ENCODE assay signal across 7 cellular contexts in genomic region chr16:29472065-29472464, GRCh38. TPM values are rescaled to one million over a fixed set of nuclear protein-coding genes. Genes with fewer than 3 reads are reported as not detected.
A peak's percentile ranks its signal among the peaks of the same experiment; 100 is the strongest.
DNase-seq lines count a peak whose midpoint lies in the region; ATAC-seq and TF ChIP-seq lines count a peak whose summit lies in the region.
"Not testable (repeated sequence)": the region's sequence is repeated elsewhere in the genome, so short reads cannot be mapped to it uniquely, and the experiment has no call there.

No MANE protein-coding gene starts in this region.

- H3K4me1 ChIP-seq in CD4-positive, CD25-positive, alpha-beta regulatory T cell (ENCODE audit: control insufficient read depth, insufficient read depth, low read length, poor library complexity, severe bottlenecking) = not testable (repeated sequence)

- H3K4me3 Mint-ChIP-seq in CD4-positive, CD25-positive, alpha-beta regulatory T cell; T-cell; activated CD8-positive, alpha-beta T cell treated with anti-CD3 and anti-CD28 coated beads for 36 hours; activated T-helper 17 cell treated with anti-CD3 and anti-CD28 coated beads, Interleukin-2, amount 50 U/mL, for 72 hours; central memory CD8-positive, alpha-beta T cell; naive thymus-derived CD8-positive, alpha-beta T cell; stimulated activated effector memory CD8-positive, alpha-beta T cell treated with anti-CD3 and anti-CD28 coated beads, Interleukin-12 subunit alpha, Interleukin-12 subunit beta, amount 100 ng/mL, for 72 hours: not testable (repeated sequence)

- peak; percentile 27 to 43 for ATAC-seq in CD4-positive, CD25-positive, alpha-beta regulatory T cell (ENCODE audit: low read depth in 2 of 2)
- ATAC-seq in T-cell (replicated peaks in 1 of 4) = peak; percentile 12 to 71 (median 51)
- ATAC-seq in activated CD8-positive, alpha-beta T cell treated with anti-CD3 and anti-CD28 coated beads for 36 hours = peak; percentile 65
- peak; percentile 75 for ATAC-seq in activated T-helper 17 cell treated with anti-CD3 and anti-CD28 coated beads, Interleukin-2, amount 50 U/mL, for 72 hours (replicated peaks)
- peak; percentile 60 for ATAC-seq in central memory CD8-positive, alpha-beta T cell (replicated peaks; ENCODE audit: extremely low read depth, poor library complexity, severe bottlenecking)
- peak; percentile 56 to 89 for ATAC-seq in naive thymus-derived CD8-positive, alpha-beta T cell
- peak; percentile 60 for ATAC-seq in stimulated activated effector memory CD8-positive, alpha-beta T cell treated with anti-CD3 and anti-CD28 coated beads, Interleukin-12 subunit alpha, Interleukin-12 subunit beta, amount 100 ng/mL, for 72 hours

- H3K27me3 ChIP-seq in CD4-positive, CD25-positive, alpha-beta regulatory T cell (ENCODE audit: control insufficient read depth, insufficient read depth, low read length) = not testable (repeated sequence)

- H3K27ac Mint-ChIP-seq in CD4-positive, CD25-positive, alpha-beta regulatory T cell; T-cell; activated CD8-positive, alpha-beta T cell treated with anti-CD3 and anti-CD28 coated beads for 36 hours; activated T-helper 17 cell treated with anti-CD3 and anti-CD28 coated beads, Interleukin-2, amount 50 U/mL, for 72 hours; central memory CD8-positive, alpha-beta T cell (ENCODE audit: low read depth); naive thymus-derived CD8-positive, alpha-beta T cell; stimulated activated effector memory CD8-positive, alpha-beta T cell treated with anti-CD3 and anti-CD28 coated beads, Interleukin-12 subunit alpha, Interleukin-12 subunit beta, amount 100 ng/mL, for 72 hours: not testable (repeated sequence)

- CTCF ChIA-PET in T-cell (lab: Charles Lee); activated CD8-positive, alpha-beta T cell treated with anti-CD3 and anti-CD28 coated beads for 36 hours (lab: Charles Lee): not testable (repeated sequence)

- H3K27me3 Mint-ChIP-seq in CD4-positive, CD25-positive, alpha-beta regulatory T cell; T-cell; activated CD8-positive, alpha-beta T cell treated with anti-CD3 and anti-CD28 coated beads for 36 hours; activated T-helper 17 cell treated with anti-CD3 and anti-CD28 coated beads, Interleukin-2, amount 50 U/mL, for 72 hours; central memory CD8-positive, alpha-beta T cell; naive thymus-derived CD8-positive, alpha-beta T cell: not testable (repeated sequence)

- not testable (repeated sequence) for H3K4me3 ChIP-seq in CD4-positive, CD25-positive, alpha-beta regulatory T cell (ENCODE audit: low read depth, low read length)

- intact Hi-C loops in activated CD8-positive, alpha-beta T cell treated with anti-CD3 and anti-CD28 coated beads for 36 hours (cut with micrococcal nuclease) = not testable (repeated sequence)

- not testable (repeated sequence) for TF ChIP-seq CTCF in activated CD8-positive, alpha-beta T cell treated with anti-CD3 and anti-CD28 coated beads for 36 hours (IDR thresholded peaks at IDR 0.05)

- H3K9me3 Mint-ChIP-seq in CD4-positive, CD25-positive, alpha-beta regulatory T cell; T-cell; activated CD8-positive, alpha-beta T cell treated with anti-CD3 and anti-CD28 coated beads for 36 hours; activated T-helper 17 cell treated with anti-CD3 and anti-CD28 coated beads, Interleukin-2, amount 50 U/mL, for 72 hours; central memory CD8-positive, alpha-beta T cell; naive thymus-derived CD8-positive, alpha-beta T cell; stimulated activated effector memory CD8-positive, alpha-beta T cell treated with anti-CD3 and anti-CD28 coated beads, Interleukin-12 subunit alpha, Interleukin-12 subunit beta, amount 100 ng/mL, for 72 hours: not testable (repeated sequence)

- not testable (repeated sequence) for H3K36me3 Mint-ChIP-seq in CD4-positive, CD25-positive, alpha-beta regulatory T cell; T-cell; activated CD8-positive, alpha-beta T cell treated with anti-CD3 and anti-CD28 coated beads for 36 hours (ENCODE audit: low read depth); activated T-helper 17 cell treated with anti-CD3 and anti-CD28 coated beads, Interleukin-2, amount 50 U/mL, for 72 hours (ENCODE audit: low read depth); central memory CD8-positive, alpha-beta T cell (ENCODE audit: insufficient read depth); naive thymus-derived CD8-positive, alpha-beta T cell; stimulated activated effector memory CD8-positive, alpha-beta T cell treated with anti-CD3 and anti-CD28 coated beads, Interleukin-12 subunit alpha, Interleukin-12 subunit beta, amount 100 ng/mL, for 72 hours

- not testable (repeated sequence) for H3K36me3 ChIP-seq in CD4-positive, CD25-positive, alpha-beta regulatory T cell (ENCODE audit: control insufficient read depth, insufficient read depth, low read length)

- not testable (repeated sequence) for H3K27ac ChIP-seq in CD4-positive, CD25-positive, alpha-beta regulatory T cell (ENCODE audit: insufficient read depth, low read length, poor library complexity, severe bottlenecking)

- H3K4me1 Mint-ChIP-seq in CD4-positive, CD25-positive, alpha-beta regulatory T cell; T-cell; activated CD8-positive, alpha-beta T cell treated with anti-CD3 and anti-CD28 coated beads for 36 hours (ENCODE audit: low read depth); activated T-helper 17 cell treated with anti-CD3 and anti-CD28 coated beads, Interleukin-2, amount 50 U/mL, for 72 hours; central memory CD8-positive, alpha-beta T cell; naive thymus-derived CD8-positive, alpha-beta T cell; stimulated activated effector memory CD8-positive, alpha-beta T cell treated with anti-CD3 and anti-CD28 coated beads, Interleukin-12 subunit alpha, Interleukin-12 subunit beta, amount 100 ng/mL, for 72 hours: not testable (repeated sequence)

- POLR2A ChIA-PET in T-cell (lab: Charles Lee); activated CD8-positive, alpha-beta T cell treated with anti-CD3 and anti-CD28 coated beads for 36 hours (lab: Charles Lee); naive thymus-derived CD8-positive, alpha-beta T cell (lab: Charles Lee): not testable (repeated sequence)

- not testable (repeated sequence) for DNase-seq in CD4-positive, CD25-positive, alpha-beta regulatory T cell; T-cell; activated CD8-positive, alpha-beta T cell treated with anti-CD3 and anti-CD28 coated beads for 36 hours; central memory CD8-positive, alpha-beta T cell (ENCODE audit: low spot score in 2 of 2); naive thymus-derived CD8-positive, alpha-beta T cell; stimulated activated effector memory CD8-positive, alpha-beta T cell treated with anti-CD3 and anti-CD28 coated beads, Interleukin-12 subunit alpha, Interleukin-12 subunit beta, amount 100 ng/mL, for 72 hours (ENCODE audit: low spot score in 2 of 2)

- not testable (repeated sequence) for H3K9me3 ChIP-seq in CD4-positive, CD25-positive, alpha-beta regulatory T cell (ENCODE audit: control insufficient read depth in 2 of 2, low read length in 2 of 2)

RNA-seq across cellular contexts. Expression of gene SULT1A4, which starts 12.4 kb away (rescaled TPM):
- 0.54 TPM for total RNA-seq in CD4-positive, CD25-positive, alpha-beta regulatory T cell
- 1 to 10 TPM in 2 of 4 donors, under 1 TPM in 1, not detected in 1; 0.84 to 1.7 (median 1.3) TPM for polyA plus RNA-seq in CD4-positive, CD25-positive, alpha-beta regulatory T cell
- 1 to 10 TPM; 1.1 to 4.4 (median 3.5) TPM for total RNA-seq in T-cell
- 1 to 10 TPM; 1.6 to 2.3 TPM for total RNA-seq in activated CD8-positive, alpha-beta T cell treated with anti-CD3 and anti-CD28 coated beads for 36 hours
- total RNA-seq in activated T-helper 17 cell treated with anti-CD3 and anti-CD28 coated beads, Interleukin-2, amount 50 U/mL, for 72 hours = 1 to 10 TPM; 2.1 to 3.8 TPM
- 1 to 10 TPM; 1.8 to 2.0 TPM for total RNA-seq in naive thymus-derived CD8-positive, alpha-beta T cell
- under 1 TPM in 1 of 3 donors, not detected in 2; 0.82 TPM for polyA plus RNA-seq in naive thymus-derived CD8-positive, alpha-beta T cell

RNA-seq across cellular contexts. Expression of gene SLX1B, which starts 17.7 kb away (rescaled TPM):
- total RNA-seq in CD4-positive, CD25-positive, alpha-beta regulatory T cell = 20.0 TPM
- polyA plus RNA-seq in CD4-positive, CD25-positive, alpha-beta regulatory T cell = 10 to 100 TPM in 3 of 4 donors, 1 to 10 TPM in 1; 8.7 to 20.6 (median 13.3) TPM
- 10 to 100 TPM; 13.5 to 38.4 (median 31.9) TPM for total RNA-seq in T-cell
- 10 to 100 TPM; 49.2 to 54.6 TPM for total RNA-seq in activated CD8-positive, alpha-beta T cell treated with anti-CD3 and anti-CD28 coated beads for 36 hours
- total RNA-seq in activated T-helper 17 cell treated with anti-CD3 and anti-CD28 coated beads, Interleukin-2, amount 50 U/mL, for 72 hours = 100 to 1,000 TPM in 1 of 2 donors, 10 to 100 TPM in 1; 85.2 to 110 TPM
- 10 to 100 TPM; 36.1 to 47.8 TPM for total RNA-seq in naive thymus-derived CD8-positive, alpha-beta T cell
- 1 to 10 TPM; 3.6 to 9.4 (median 7.8) TPM for polyA plus RNA-seq in naive thymus-derived CD8-positive, alpha-beta T cell

RNA-seq across cellular contexts. Expression of gene BOLA2, which starts 17.9 kb away (rescaled TPM):
- 7.4 TPM for total RNA-seq in CD4-positive, CD25-positive, alpha-beta regulatory T cell
- polyA plus RNA-seq in CD4-positive, CD25-positive, alpha-beta regulatory T cell = 10 to 100 TPM; 19.0 to 41.9 (median 24.9) TPM
- 10 to 100 TPM in 2 of 5 donors, 1 to 10 TPM in 3; 3.4 to 15.5 (median 9.1) TPM for total RNA-seq in T-cell
- 10 to 100 TPM; 10.4 to 12.3 TPM for total RNA-seq in activated CD8-positive, alpha-beta T cell treated with anti-CD3 and anti-CD28 coated beads for 36 hours
- 10 to 100 TPM; 19.8 to 25.1 TPM for total RNA-seq in activated T-helper 17 cell treated with anti-CD3 and anti-CD28 coated beads, Interleukin-2, amount 50 U/mL, for 72 hours
- 1 to 10 TPM; 7.5 to 9.5 TPM for total RNA-seq in naive thymus-derived CD8-positive, alpha-beta T cell
- 10 to 100 TPM in 2 of 3 donors, 1 to 10 TPM in 1; 8.1 to 34.0 (median 33.3) TPM for polyA plus RNA-seq in naive thymus-derived CD8-positive, alpha-beta T cell

RNA-seq across cellular contexts. Expression of gene NPIPB12, which starts 34.1 kb away (rescaled TPM):
- 170 TPM for total RNA-seq in CD4-positive, CD25-positive, alpha-beta regulatory T cell
- polyA plus RNA-seq in CD4-positive, CD25-positive, alpha-beta regulatory T cell = 1 to 10 TPM; 1.6 to 4.1 (median 2.5) TPM
- total RNA-seq in T-cell = 100 to 1,000 TPM in 3 of 5 donors, 10 to 100 TPM in 2; 71.0 to 138 (median 102) TPM
- total RNA-seq in activated CD8-positive, alpha-beta T cell treated with anti-CD3 and anti-CD28 coated beads for 36 hours = 10 to 100 TPM; 67.9 to 83.6 TPM
- 100 to 1,000 TPM; 101 to 105 TPM for total RNA-seq in activated T-helper 17 cell treated with anti-CD3 and anti-CD28 coated beads, Interleukin-2, amount 50 U/mL, for 72 hours
- 100 to 1,000 TPM; 139 to 160 TPM for total RNA-seq in naive thymus-derived CD8-positive, alpha-beta T cell
- 1 to 10 TPM; 1.9 to 5.0 (median 2.5) TPM for polyA plus RNA-seq in naive thymus-derived CD8-positive, alpha-beta T cell
